ENCODE assay signal across 8 cellular contexts in genomic region chr2:70143314-70144150, GRCh38. TPM values are rescaled to one million over a fixed set of nuclear protein-coding genes. Genes with fewer than 3 reads are reported as not detected.
DNase-seq lines count a peak whose midpoint lies in the region; ATAC-seq, FAIRE-seq and TF ChIP-seq lines count a peak whose summit lies in the region.

No MANE protein-coding gene starts in this region.

- H3K27ac ChIP-seq in BLaER1 (peak overlapping the region; percentile 89), GM23248 (peak overlapping the region; percentile 96), right cardiac atrium (ENCODE audit: low read length) (peak overlapping the region; percentile 36)

- H3K9me3 ChIP-seq in BLaER1 = no peaks in the 10 kb centered on the region
- no peaks in the 10 kb centered on the region for H3K9me3 ChIP-seq in GM23248 (ENCODE audit: low read depth)
- no peaks in the 10 kb centered on the region for H3K9me3 ChIP-seq in right cardiac atrium (ENCODE audit: control insufficient read depth, low read length)

- TF ChIP-seq CTCF in D721Med (IDR thresholded peaks at IDR 0.05; ENCODE audit: insufficient read depth, missing control alignments) = no peak

- peak overlapping the region; percentile 63 for H3K4me3 ChIP-seq in BLaER1
- H3K4me3 ChIP-seq in GM23248 = peak overlapping the region; percentile 77
- peak overlapping the region; percentile 33 for H3K4me3 ChIP-seq in right cardiac atrium (ENCODE audit: low read length)

- no peak for FAIRE-seq in D721Med (lab: Jason Lieb, UNC)

- peak overlapping the region; percentile 77 for H2AFZ ChIP-seq in GM23248

- no peaks in the 10 kb centered on the region for H3K9me2 ChIP-seq in GM23248 (ENCODE audit: insufficient read depth)

- H3K4me2 ChIP-seq in BLaER1 = peak overlapping the region; percentile 80
- H3K4me2 ChIP-seq in GM23248 (ENCODE audit: unreplicated experiment) = peak overlapping the region; percentile 92

- intact Hi-C loops in right cardiac atrium (cut with DNase I) = loop anchor here (5.0 kb wide), 2 partner anchors 56 to 231 kb away; partner anchors contain the start of gene PCBP1 (in 2 of the 4)
- intact Hi-C loops in sciatic nerve (cut with DNase I) = loop anchor here (5.0 kb wide), 2 partner anchors 56 to 231 kb away; partner anchors contain the start of gene PCBP1

- H4K20me1 ChIP-seq in BLaER1 = no peaks in the 10 kb centered on the region
- H4K20me1 ChIP-seq in GM23248 (ENCODE audit: insufficient read depth) = no peaks in the 10 kb centered on the region

- H3K27me3 ChIP-seq in BLaER1 (no peaks in the 10 kb centered on the region), GM23248 (replicated peaks; ENCODE audit: insufficient read depth) (no peaks in the 10 kb centered on the region), right cardiac atrium (ENCODE audit: control insufficient read depth, insufficient read depth) (no peaks in the 10 kb centered on the region)

- WGBS in GM23248 (ENCODE audit: low coverage in 1 of 2, low lambda C conversion rate in 2 of 2, missing lambda C conversion rate in 2 of 2), 2 experiments = 64 to 67% methylated on average over 18 of the region's 18 CpGs
- WGBS in right cardiac atrium = 59% methylated on average over 18 of the region's 18 CpGs

- peaks cover 42% of the 10 kb centered on the region for H3K4me1 ChIP-seq in BLaER1
- peaks cover 6% of the 10 kb centered on the region for H3K4me1 ChIP-seq in GM23248 (ENCODE audit: insufficient read depth)
- peaks cover 3% of the 10 kb centered on the region for H3K4me1 ChIP-seq in right cardiac atrium (ENCODE audit: control insufficient read depth, insufficient read depth, low read length)

- H3F3A ChIP-seq in GM23248 (ENCODE audit: insufficient read depth) = 0 out of 2 replicates have a peak, but pooled peaks cover 8% of the 10 kb centered on the region

- ATAC-seq in right cardiac atrium (peak; percentile 36 to 38), sciatic nerve (peak; percentile 20)

- DNase-seq in GM23248 (peak; percentile 61), RPMI8226 (peak; percentile 73), amniotic epithelial cell (ENCODE audit: low read depth) (peak; percentile 50), right cardiac atrium (peak; percentile 42 to 69 (median 67)), sciatic nerve (ENCODE audit: low spot score) (peak; percentile 70), D721Med (ENCODE audit: insufficient read length, low spot score) (no peak), GM19238 (ENCODE audit: insufficient read length, low spot score) (no peak)

- in situ Hi-C loops in GM23248 (cut with MboI) = loop anchor here (10.0 kb wide), 1 partner anchor 229 kb away; the partner anchor contains the start of gene MXD1

- H3K79me2 ChIP-seq in GM23248 (ENCODE audit: insufficient read depth) = no peaks in the 10 kb centered on the region

- H3K9ac ChIP-seq in BLaER1 (peak overlapping the region; percentile 83), GM23248 (peak overlapping the region; percentile 95)

- H3K36me3 ChIP-seq in BLaER1 (no peaks in the 10 kb centered on the region), GM23248 (ENCODE audit: low read depth) (no peaks in the 10 kb centered on the region)

RNA-seq across cellular contexts. Expression of gene C2orf42, which starts 47.3 kb away (rescaled TPM):
- 23.2 and 25.5 TPM in 2 replicates for total RNA-seq in GM23248 (2014; rRNA removed; shearing (Covaris generic))
- polyA plus RNA-seq in GM23248 (2016; fragmentation: Nextera tagmentation; extraction: Ambion mirVana) (15.5 and 15.7 TPM in 2 replicates), right cardiac atrium (4.1 TPM)
- total RNA-seq in right cardiac atrium (10 to 100 TPM; 12.5 to 14.4 (median 13.4) TPM), sciatic nerve (24.4 TPM)

RNA-seq across cellular contexts. Expression of gene PCBP1, which starts 56.3 kb away (rescaled TPM):
- total RNA-seq in GM23248 (2014; rRNA removed; shearing (Covaris generic)) = 23.8 and 29.8 TPM in 2 replicates
- polyA plus RNA-seq in GM23248 (2016; fragmentation: Nextera tagmentation; extraction: Ambion mirVana) (163 and 167 TPM in 2 replicates), right cardiac atrium (280 TPM)
- total RNA-seq in right cardiac atrium (100 to 1,000 TPM; 233 to 259 (median 239) TPM), sciatic nerve (285 TPM)

Comparison
In these comparisons a context has a peak if more than half of its experiments do, and no peak if none do; other contexts are left out.
1. H3K27ac ChIP-seq: peak in every context shown above with its lines; median percentile 96 in GM23248; 89 in BLaER1; 36 in right cardiac atrium.
2. DNase-seq: peak in GM23248 (single experiment), RPMI8226 (single experiment), amniotic epithelial cell (single experiment), right cardiac atrium (3 of 3) and sciatic nerve (single experiment); none in D721Med (single experiment) and GM19238 (single experiment).
3. Peak in every context shown above with its lines, with median percentiles within 50 percentile points of each other: H3K4me3 ChIP-seq.